1 cellular context compared by ENCODE assay signal in genomic region chr17:62966426-62967110, GRCh38.
TF ChIP-seq lines count a peak whose summit lies in the region.

No MANE protein-coding gene starts in this region.

TF ChIP-seq in H1, 55 proteins besides CTCF, POLR2A, EP300 and RAD21 (continued from another document):
- TF ChIP-seq TEAD4 (IDR thresholded peaks at IDR 0.05; ENCODE audit: low read depth, low read length) (0 out of 2 replicates have a peak, but pooled peaks have one; percentile 22), KDM4A (IDR thresholded peaks at IDR 0.05; ENCODE audit: low read depth, low read length, severe bottlenecking) (peak; percentile 61), CHD2 (IDR thresholded peaks at IDR 0.05; ENCODE audit: low read length) (no peak), MAX (IDR thresholded peaks at IDR 0.05) (no peak), CBX5 (IDR thresholded peaks at IDR 0.05; ENCODE audit: low read depth, low read length) (no peak), EZH2 (IDR thresholded peaks at IDR 0.05; ENCODE audit: low read depth, low read length, severe bottlenecking) (no peak), RNF2 (IDR thresholded peaks at IDR 0.05; ENCODE audit: borderline replicate concordance, low read depth, low read length, missing control alignments, poor library complexity, severe bottlenecking) (no peak), CEBPB (IDR thresholded peaks at IDR 0.05; ENCODE audit: low read depth, low read length) (peak; percentile 86; the same call in 1 of the 2 replicates), SP2 (IDR thresholded peaks at IDR 0.05; ENCODE audit: low read length) (no peak)
- TF ChIP-seq, protein P1, sequence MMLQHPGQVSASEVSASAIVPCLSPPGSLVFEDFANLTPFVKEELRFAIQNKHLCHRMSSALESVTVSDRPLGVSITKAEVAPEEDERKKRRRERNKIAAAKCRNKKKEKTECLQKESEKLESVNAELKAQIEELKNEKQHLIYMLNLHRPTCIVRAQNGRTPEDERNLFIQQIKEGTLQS (IDR thresholded peaks at IDR 0.05; ENCODE audit: insufficient read depth, low read depth, low read length), result no peak
- TF ChIP-seq, protein P2, sequence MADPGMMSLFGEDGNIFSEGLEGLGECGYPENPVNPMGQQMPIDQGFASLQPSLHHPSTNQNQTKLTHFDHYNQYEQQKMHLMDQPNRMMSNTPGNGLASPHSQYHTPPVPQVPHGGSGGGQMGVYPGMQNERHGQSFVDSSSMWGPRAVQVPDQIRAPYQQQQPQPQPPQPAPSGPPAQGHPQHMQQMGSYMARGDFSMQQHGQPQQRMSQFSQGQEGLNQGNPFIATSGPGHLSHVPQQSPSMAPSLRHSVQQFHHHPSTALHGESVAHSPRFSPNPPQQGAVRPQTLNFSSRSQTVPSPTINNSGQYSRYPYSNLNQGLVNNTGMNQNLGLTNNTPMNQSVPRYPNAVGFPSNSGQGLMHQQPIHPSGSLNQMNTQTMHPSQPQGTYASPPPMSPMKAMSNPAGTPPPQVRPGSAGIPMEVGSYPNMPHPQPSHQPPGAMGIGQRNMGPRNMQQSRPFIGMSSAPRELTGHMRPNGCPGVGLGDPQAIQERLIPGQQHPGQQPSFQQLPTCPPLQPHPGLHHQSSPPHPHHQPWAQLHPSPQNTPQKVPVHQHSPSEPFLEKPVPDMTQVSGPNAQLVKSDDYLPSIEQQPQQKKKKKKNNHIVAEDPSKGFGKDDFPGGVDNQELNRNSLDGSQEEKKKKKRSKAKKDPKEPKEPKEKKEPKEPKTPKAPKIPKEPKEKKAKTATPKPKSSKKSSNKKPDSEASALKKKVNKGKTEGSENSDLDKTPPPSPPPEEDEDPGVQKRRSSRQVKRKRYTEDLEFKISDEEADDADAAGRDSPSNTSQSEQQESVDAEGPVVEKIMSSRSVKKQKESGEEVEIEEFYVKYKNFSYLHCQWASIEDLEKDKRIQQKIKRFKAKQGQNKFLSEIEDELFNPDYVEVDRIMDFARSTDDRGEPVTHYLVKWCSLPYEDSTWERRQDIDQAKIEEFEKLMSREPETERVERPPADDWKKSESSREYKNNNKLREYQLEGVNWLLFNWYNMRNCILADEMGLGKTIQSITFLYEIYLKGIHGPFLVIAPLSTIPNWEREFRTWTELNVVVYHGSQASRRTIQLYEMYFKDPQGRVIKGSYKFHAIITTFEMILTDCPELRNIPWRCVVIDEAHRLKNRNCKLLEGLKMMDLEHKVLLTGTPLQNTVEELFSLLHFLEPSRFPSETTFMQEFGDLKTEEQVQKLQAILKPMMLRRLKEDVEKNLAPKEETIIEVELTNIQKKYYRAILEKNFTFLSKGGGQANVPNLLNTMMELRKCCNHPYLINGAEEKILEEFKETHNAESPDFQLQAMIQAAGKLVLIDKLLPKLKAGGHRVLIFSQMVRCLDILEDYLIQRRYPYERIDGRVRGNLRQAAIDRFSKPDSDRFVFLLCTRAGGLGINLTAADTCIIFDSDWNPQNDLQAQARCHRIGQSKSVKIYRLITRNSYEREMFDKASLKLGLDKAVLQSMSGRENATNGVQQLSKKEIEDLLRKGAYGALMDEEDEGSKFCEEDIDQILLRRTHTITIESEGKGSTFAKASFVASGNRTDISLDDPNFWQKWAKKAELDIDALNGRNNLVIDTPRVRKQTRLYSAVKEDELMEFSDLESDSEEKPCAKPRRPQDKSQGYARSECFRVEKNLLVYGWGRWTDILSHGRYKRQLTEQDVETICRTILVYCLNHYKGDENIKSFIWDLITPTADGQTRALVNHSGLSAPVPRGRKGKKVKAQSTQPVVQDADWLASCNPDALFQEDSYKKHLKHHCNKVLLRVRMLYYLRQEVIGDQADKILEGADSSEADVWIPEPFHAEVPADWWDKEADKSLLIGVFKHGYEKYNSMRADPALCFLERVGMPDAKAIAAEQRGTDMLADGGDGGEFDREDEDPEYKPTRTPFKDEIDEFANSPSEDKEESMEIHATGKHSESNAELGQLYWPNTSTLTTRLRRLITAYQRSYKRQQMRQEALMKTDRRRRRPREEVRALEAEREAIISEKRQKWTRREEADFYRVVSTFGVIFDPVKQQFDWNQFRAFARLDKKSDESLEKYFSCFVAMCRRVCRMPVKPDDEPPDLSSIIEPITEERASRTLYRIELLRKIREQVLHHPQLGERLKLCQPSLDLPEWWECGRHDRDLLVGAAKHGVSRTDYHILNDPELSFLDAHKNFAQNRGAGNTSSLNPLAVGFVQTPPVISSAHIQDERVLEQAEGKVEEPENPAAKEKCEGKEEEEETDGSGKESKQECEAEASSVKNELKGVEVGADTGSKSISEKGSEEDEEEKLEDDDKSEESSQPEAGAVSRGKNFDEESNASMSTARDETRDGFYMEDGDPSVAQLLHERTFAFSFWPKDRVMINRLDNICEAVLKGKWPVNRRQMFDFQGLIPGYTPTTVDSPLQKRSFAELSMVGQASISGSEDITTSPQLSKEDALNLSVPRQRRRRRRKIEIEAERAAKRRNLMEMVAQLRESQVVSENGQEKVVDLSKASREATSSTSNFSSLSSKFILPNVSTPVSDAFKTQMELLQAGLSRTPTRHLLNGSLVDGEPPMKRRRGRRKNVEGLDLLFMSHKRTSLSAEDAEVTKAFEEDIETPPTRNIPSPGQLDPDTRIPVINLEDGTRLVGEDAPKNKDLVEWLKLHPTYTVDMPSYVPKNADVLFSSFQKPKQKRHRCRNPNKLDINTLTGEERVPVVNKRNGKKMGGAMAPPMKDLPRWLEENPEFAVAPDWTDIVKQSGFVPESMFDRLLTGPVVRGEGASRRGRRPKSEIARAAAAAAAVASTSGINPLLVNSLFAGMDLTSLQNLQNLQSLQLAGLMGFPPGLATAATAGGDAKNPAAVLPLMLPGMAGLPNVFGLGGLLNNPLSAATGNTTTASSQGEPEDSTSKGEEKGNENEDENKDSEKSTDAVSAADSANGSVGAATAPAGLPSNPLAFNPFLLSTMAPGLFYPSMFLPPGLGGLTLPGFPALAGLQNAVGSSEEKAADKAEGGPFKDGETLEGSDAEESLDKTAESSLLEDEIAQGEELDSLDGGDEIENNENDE (IDR thresholded peaks at IDR 0.05; ENCODE audit: insufficient replicate concordance, low read length), result no peak
